In genomic region chr17:63364387-63364786, GRCh38 we compare ENCODE assay signal across 24 cellular contexts.
DNase-seq lines count a peak whose midpoint lies in the region; ATAC-seq and TF ChIP-seq lines count a peak whose summit lies in the region.
"Had no signal": no experiment of that assay in that cellular context is flagged by ENCODE, and none has a peak within 500 bp of the region (broad histone marks: within the 10 kb centered on the region; RNA-seq: fewer than 3 reads in every experiment).

No MANE protein-coding gene starts in this region.

- CTCF ChIA-PET in SK-N-SH (lab: Yijun Ruan, JAX) = interaction anchor here (0.6 to 1.6 kb wide), 3 partner anchors 20 to 41 kb away, joined by 3 to 4 read pairs (median 3); no protein-coding TSS in a partner anchor

- no peak overlapping the region; the same call in 1 of the 2 replicates for H3K4me3 Mint-ChIP-seq in HFFc6
- H3K4me3 Mint-ChIP-seq: activated CD4-positive, alpha-beta T cell treated with anti-CD3 and anti-CD28 coated beads, Interleukin-2, amount 10 ng/mL, durations not matched to agents 7 days and 5 days; effector memory CD8-positive, alpha-beta T cell; naive B cell; T-helper 17 cell had no signal

- peaks cover 58% of the 10 kb centered on the region for H3F3A ChIP-seq in SK-N-SH (replicated peaks; ENCODE audit: insufficient read depth)

- POLR2A ChIA-PET in SK-N-SH (lab: Yijun Ruan, JAX) = interaction anchor here (0.9 kb wide), 1 partner anchor 14 kb away, joined by 4 read pairs; no protein-coding TSS in a partner anchor

- H3K36me3 Mint-ChIP-seq in HFFc6 (ENCODE audit: low read depth) = peaks cover 33% of the 10 kb centered on the region

- H4K20me1 ChIP-seq in SK-N-SH (ENCODE audit: insufficient read depth) = no peaks in the 10 kb centered on the region

- H3K79me2 ChIP-seq in SK-N-SH (ENCODE audit: insufficient read depth) = peaks cover 44% of the 10 kb centered on the region; the same call in 1 of the 2 replicates

- H3K27me3 ChIP-seq in SK-N-SH (ENCODE audit: insufficient read depth) = no peaks in the 10 kb centered on the region
- H3K27me3 ChIP-seq: brain microvascular endothelial cell, testis had no signal

- H3K9ac ChIP-seq in SK-N-SH = no peak overlapping the region

- H3K9me3 ChIP-seq in SK-N-SH = no peaks in the 10 kb centered on the region
- H3K9me3 ChIP-seq: testis had no signal

- no peak overlapping the region for H3K4me3 ChIP-seq in SK-N-SH (ENCODE audit: low read depth in 2 of 2, low read length in 1 of 2)
- H3K4me3 ChIP-seq in epithelial cell of esophagus (ENCODE audit: low read length) = no peak overlapping the region
- H3K4me3 ChIP-seq: testis had no signal

- peaks cover 7% of the 10 kb centered on the region; the same call in 1 of the 2 replicates for H3K9me3 Mint-ChIP-seq in HFFc6
- H3K9me3 Mint-ChIP-seq: activated CD4-positive, alpha-beta T cell treated with anti-CD3 and anti-CD28 coated beads, Interleukin-2, amount 10 ng/mL, durations not matched to agents 7 days and 5 days; effector memory CD8-positive, alpha-beta T cell had no signal

- peaks cover 16% of the 10 kb centered on the region for H3K4me1 Mint-ChIP-seq in HFFc6 (ENCODE audit: low read depth)
- H3K4me1 Mint-ChIP-seq: activated CD4-positive, alpha-beta T cell treated with anti-CD3 and anti-CD28 coated beads, Interleukin-2, amount 10 ng/mL, durations not matched to agents 7 days and 5 days had no signal

- no peak for TF ChIP-seq RAD21 in SK-N-SH (IDR thresholded peaks at IDR 0.05; ENCODE audit: low read length)

- TF ChIP-seq CTCF in HFFc6 (IDR thresholded peaks at IDR 0.05) (no peak), SK-N-SH (IDR thresholded peaks at IDR 0.05) (no peak), epithelial cell of esophagus (IDR thresholded peaks at IDR 0.05; ENCODE audit: insufficient read depth, low read depth, low read length, missing control alignments) (no peak)

- no peaks in the 10 kb centered on the region for H3K9me2 ChIP-seq in SK-N-SH

- ATAC-seq in GM18870 (IDR thresholded peaks at IDR 0.05; ENCODE audit: unreplicated experiment) (no peak), GM21576 (IDR thresholded peaks at IDR 0.05; ENCODE audit: unreplicated experiment) (no peak)
- ATAC-seq: effector memory CD8-positive, alpha-beta T cell; T-helper 17 cell had no signal

- 67% methylated on average over 2 of the region's 2 CpGs for WGBS in SK-N-SH (ENCODE audit: low lambda C conversion rate)

- no peak for TF ChIP-seq EP300 in SK-N-SH (IDR thresholded peaks at IDR 0.05; ENCODE audit: borderline replicate concordance in 1 of 2, low read depth in 1 of 2, low read length in 1 of 2)

- DNase-seq in HFFc6 (peak; percentile 57), SK-N-SH (no peak), epithelial cell of esophagus (ENCODE audit: low read depth) (peak; percentile 16), iris pigment epithelial cell (ENCODE audit: low read depth) (peak; percentile 64), NCI-H1417 (lab: John Stamatoyannopoulos, UW) (no peak)
- DNase-seq: activated CD4-positive, alpha-beta T cell treated with anti-CD3 and anti-CD28 coated beads, Interleukin-2, amount 10 ng/mL, durations not matched to agents 7 days and 5 days; activated naive CD4-positive, alpha-beta T cell; activated T-cell treated with anti-CD3 and anti-CD28 coated beads, Interleukin-2, amount 50 U/mL, for 48 hours; brain microvascular endothelial cell; Calu3; effector memory CD8-positive, alpha-beta T cell; EL; glutamatergic neuron; naive B cell; NCI-H1092; NCI-H2029; NCI-H748 treated with DMSO at 0.1 percent for 48 hours; nucleus accumbens; stimulated activated naive CD4-positive, alpha-beta T cell treated with Interleukin-2 at 50 U/mL for 16 hours; T-helper 17 cell; testis; WERI-Rb-1 had no signal

- H3K4me2 ChIP-seq in SK-N-SH = no peak overlapping the region

- H2AFZ ChIP-seq in SK-N-SH (ENCODE audit: low read depth) = no peak overlapping the region

- peaks cover 5% of the 10 kb centered on the region; the same call in 1 of the 2 replicates for H3K27me3 Mint-ChIP-seq in HFFc6 (ENCODE audit: insufficient read depth)
- H3K27me3 Mint-ChIP-seq: effector memory CD8-positive, alpha-beta T cell; naive B cell; T-helper 17 cell had no signal

- H3K4me1 ChIP-seq in SK-N-SH (ENCODE audit: control insufficient read depth in 1 of 2, insufficient read depth in 2 of 2, low read depth in 1 of 2, low read length in 1 of 2) = peaks cover 11 to 52% of the 10 kb centered on the region in 2 experiments
- H3K4me1 ChIP-seq: testis had no signal

- H3K27ac ChIP-seq in SK-N-SH (ENCODE audit: low read depth in 2 of 2, low read length in 1 of 2) = peak overlapping the region in 1 of 2 experiments; percentile 84; a peak in 2 of 4 replicates
- H3K27ac ChIP-seq: brain microvascular endothelial cell, testis, WERI-Rb-1 had no signal

- no peak overlapping the region for H3K27ac Mint-ChIP-seq in HFFc6
- H3K27ac Mint-ChIP-seq: activated CD4-positive, alpha-beta T cell treated with anti-CD3 and anti-CD28 coated beads, Interleukin-2, amount 10 ng/mL, durations not matched to agents 7 days and 5 days; effector memory CD8-positive, alpha-beta T cell; naive B cell; T-helper 17 cell had no signal

- H3K36me3 ChIP-seq in SK-N-SH (replicated peaks in 1 of 2; ENCODE audit: control insufficient read depth in 1 of 2, insufficient read depth in 2 of 2, low read length in 1 of 2) = peaks cover 15 to 40% of the 10 kb centered on the region in 2 experiments
- H3K36me3 ChIP-seq: WERI-Rb-1 had no signal

TF ChIP-seq in SK-N-SH, 30 proteins besides CTCF, POLR2A, EP300 and RAD21:
- TF ChIP-seq NFIC (IDR thresholded peaks at IDR 0.05; ENCODE audit: borderline replicate concordance) (peak; percentile 70; the same call in 1 of the 2 replicates), YY1 (IDR thresholded peaks at IDR 0.05; ENCODE audit: low read depth) (no peak), MXI1 (IDR thresholded peaks at IDR 0.05; ENCODE audit: low read depth, low read length) (no peak)

Comparison
In these comparisons a context has a peak if more than half of its experiments do, and no peak if none do; other contexts are left out.
1. DNase-seq: peak in HFFc6 (single experiment), epithelial cell of esophagus (single experiment) and iris pigment epithelial cell (single experiment); none in SK-N-SH (single experiment) and NCI-H1417 (0 of 3).